In genomic region chr18:7749001-7749391, GRCh38 we compare ENCODE assay signal across 29 cellular contexts.
DNase-seq lines count a peak whose midpoint lies in the region; ATAC-seq and TF ChIP-seq lines count a peak whose summit lies in the region.
"Had no signal": no experiment of that assay in that cellular context is flagged by ENCODE, and none has a peak within 500 bp of the region (broad histone marks: within the 10 kb centered on the region; RNA-seq: fewer than 3 reads in every experiment).

No MANE protein-coding gene starts in this region.

- H3K4me3 ChIP-seq in cardiac muscle cell (no peak overlapping the region), left ventricle myocardium inferior (peak overlapping the region; percentile 24), osteoblast (ENCODE audit: insufficient read depth, low read length) (no peak overlapping the region), vagina (no peak overlapping the region), neural progenitor cell (no peak overlapping the region)
- H3K4me3 ChIP-seq: dorsolateral prefrontal cortex, GM12878, GM23248, SK-N-MC, upper lobe of right lung had no signal

- no peaks in the 10 kb centered on the region for H3K9me3 ChIP-seq in cardiac muscle cell (ENCODE audit: low read depth)
- peaks cover 12% of the 10 kb centered on the region for H3K9me3 ChIP-seq in left ventricle myocardium inferior (replicated peaks)
- no peaks in the 10 kb centered on the region for H3K9me3 ChIP-seq in osteoblast (ENCODE audit: low read depth, low read length)
- peaks cover 3% of the 10 kb centered on the region for H3K9me3 ChIP-seq in vagina
- H3K9me3 ChIP-seq in neural progenitor cell (ENCODE audit: low read depth): peaks cover 6% of the 10 kb centered on the region
- H3K9me3 ChIP-seq: upper lobe of right lung had no signal

- TF ChIP-seq POLR2A in vagina (IDR thresholded peaks at IDR 0.05): no peak

- no peaks in the 10 kb centered on the region for H3F3A ChIP-seq in neural progenitor cell (ENCODE audit: low read depth)

- intact Hi-C loops in Right ventricle myocardium superior (cut with DNase I): loop anchor here (10.0 kb wide), 1 partner anchor 174 kb away; no protein-coding TSS in a partner anchor
- intact Hi-C loops in left ventricle myocardium inferior (cut with micrococcal nuclease): no loop called here
- intact Hi-C loops in vagina (cut with DNase I): no loop called here

- H3K9me3 Mint-ChIP-seq in neural progenitor cell: peaks cover 18% of the 10 kb centered on the region

- H3K4me1 Mint-ChIP-seq in neural progenitor cell: peaks cover 26% of the 10 kb centered on the region
- H3K4me1 Mint-ChIP-seq: activated naive CD4-positive, alpha-beta T cell treated with anti-CD3 and anti-CD28 coated beads, Interleukin-2, amount 50 U/mL, for 24 hours; T-helper 17 cell had no signal

- H3K36me3 ChIP-seq in cardiac muscle cell: no peaks in the 10 kb centered on the region
- no peaks in the 10 kb centered on the region for H3K36me3 ChIP-seq in left ventricle myocardium inferior
- H3K36me3 ChIP-seq in osteoblast (ENCODE audit: insufficient read depth, low read length): no peaks in the 10 kb centered on the region
- H3K36me3 ChIP-seq in vagina: no peaks in the 10 kb centered on the region
- H3K36me3 ChIP-seq in neural progenitor cell: no peaks in the 10 kb centered on the region
- H3K36me3 ChIP-seq: upper lobe of right lung had no signal

- peak overlapping the region; percentile 47 for H3K4me2 ChIP-seq in osteoblast (ENCODE audit: insufficient read depth, low read length)
- no peak overlapping the region for H3K4me2 ChIP-seq in neural progenitor cell

- no peak overlapping the region for H3K9ac ChIP-seq in neural progenitor cell
- H3K9ac ChIP-seq: GM23248 had no signal

- H3K27me3 ChIP-seq in cardiac muscle cell (no peaks in the 10 kb centered on the region), left ventricle myocardium inferior (ENCODE audit: low read depth) (no peaks in the 10 kb centered on the region), osteoblast (ENCODE audit: insufficient read depth, low read length) (no peaks in the 10 kb centered on the region), vagina (no peaks in the 10 kb centered on the region), neural progenitor cell (no peaks in the 10 kb centered on the region)
- H3K27me3 ChIP-seq: dorsolateral prefrontal cortex, upper lobe of right lung had no signal

- H3K4me1 ChIP-seq in cardiac muscle cell (ENCODE audit: low read depth) (peaks cover 34% of the 10 kb centered on the region), left ventricle myocardium inferior (peaks cover 81% of the 10 kb centered on the region), osteoblast (ENCODE audit: insufficient read depth, low read length) (peaks cover 20% of the 10 kb centered on the region), vagina (peaks cover 26% of the 10 kb centered on the region), neural progenitor cell (peaks cover 22% of the 10 kb centered on the region)

- H3K36me3 Mint-ChIP-seq in neural progenitor cell: peaks cover 8% of the 10 kb centered on the region
- H3K36me3 Mint-ChIP-seq: activated CD4-positive, alpha-beta memory T cell treated with anti-CD3 and anti-CD28 coated beads for 36 hours; activated naive CD4-positive, alpha-beta T cell treated with anti-CD3 and anti-CD28 coated beads, Interleukin-2, amount 50 U/mL, for 24 hours; CD4-positive, alpha-beta memory T cell had no signal

- ATAC-seq in Right ventricle myocardium superior (ENCODE audit: poor library complexity): no peak
- ATAC-seq: activated T-helper 17 cell treated with anti-CD3 and anti-CD28 coated beads, Interleukin-2, amount 50 U/mL, for 72 hours; GM12878; T-helper 17 cell; upper lobe of right lung had no signal

- H3K27ac ChIP-seq in cardiac muscle cell (peak overlapping the region; percentile 68), left ventricle myocardium inferior (replicated peaks) (peak overlapping the region; percentile 66), osteoblast (ENCODE audit: low read depth, low read length) (no peak overlapping the region), vagina (peak overlapping the region; percentile 23), neural progenitor cell (no peak overlapping the region)
- H3K27ac ChIP-seq: GM23248, SK-N-MC, upper lobe of right lung had no signal

- H3K27ac Mint-ChIP-seq in neural progenitor cell: no peak overlapping the region
- H3K27ac Mint-ChIP-seq: activated CD4-positive, alpha-beta memory T cell treated with anti-CD3 and anti-CD28 coated beads for 36 hours; activated naive CD4-positive, alpha-beta T cell treated with anti-CD3 and anti-CD28 coated beads, Interleukin-2, amount 50 U/mL, for 24 hours; activated T-helper 17 cell treated with anti-CD3 and anti-CD28 coated beads, Interleukin-2, amount 50 U/mL, for 72 hours; CD4-positive, alpha-beta memory T cell; T-helper 17 cell had no signal

- TF ChIP-seq CTCF in cardiac muscle cell (IDR thresholded peaks at IDR 0.05; ENCODE audit: low read depth, low read length): no peak
- no peak for TF ChIP-seq CTCF in left ventricle myocardium inferior (IDR thresholded peaks at IDR 0.05; ENCODE audit: borderline replicate concordance)
- TF ChIP-seq CTCF in osteoblast (IDR thresholded peaks at IDR 0.05; ENCODE audit: extremely low read depth, low read depth, low read length): no peak
- TF ChIP-seq CTCF in vagina (IDR thresholded peaks at IDR 0.05): no peak
- TF ChIP-seq CTCF in neural progenitor cell (IDR thresholded peaks at IDR 0.05): no peak

- H3K4me3 Mint-ChIP-seq in neural progenitor cell: no peak overlapping the region
- H3K4me3 Mint-ChIP-seq: activated CD4-positive, alpha-beta memory T cell treated with anti-CD3 and anti-CD28 coated beads for 36 hours; activated naive CD4-positive, alpha-beta T cell treated with anti-CD3 and anti-CD28 coated beads, Interleukin-2, amount 50 U/mL, for 24 hours; activated T-helper 17 cell treated with anti-CD3 and anti-CD28 coated beads, Interleukin-2, amount 50 U/mL, for 72 hours; CD4-positive, alpha-beta memory T cell; T-helper 17 cell had no signal

- DNase-seq in cardiac muscle cell (ENCODE audit: low read depth in 1 of 2, low spot score in 1 of 2) (peak in 1 of 2 donors; percentile 23), Right ventricle myocardium superior (no peak), left ventricle myocardium inferior (no peak), osteoblast (ENCODE audit: insufficient read length, low spot score, missing footprints) (no peak), vagina (ENCODE audit: extremely low spot score in 2 of 2) (no peak), H4 (ENCODE audit: low spot score) (no peak), Kasumi-1 (lab: John Stamatoyannopoulos, UW) (no peak), neural progenitor cell (ENCODE audit: low spot score) (no peak)
- DNase-seq: 8988T; activated CD4-positive, alpha-beta memory T cell treated with anti-CD3 and anti-CD28 coated beads for 36 hours; activated CD4-positive, CD25-positive, alpha-beta regulatory T cell treated with anti-CD3 and anti-CD28 coated beads, Interleukin-2, amount 50 U/mL, for 72 hours; activated CD8-positive, alpha-beta memory T cell treated with anti-CD3 and anti-CD28 coated beads, Interleukin-2, amount 50 U/mL, for 48 hours; CD4-positive, alpha-beta memory T cell; DMS 273 treated with DMSO at 0.1 percent for 48 hours; dorsolateral prefrontal cortex; EL; glutamatergic neuron; GM23248; Karpas-422; kidney glomerular epithelial cell; NCI-H1694 treated with DMSO at 0.1 percent for 48 hours; RPMI8226; stimulated activated CD4-positive, alpha-beta T cell treated with anti-CD3 and anti-CD28 coated beads, Interleukin-2, amount 100 ng/mL, for 24 hours; T-helper 17 cell; upper lobe of right lung had no signal

- H3K79me2 ChIP-seq in osteoblast (ENCODE audit: insufficient read depth, low read length) (peaks cover 3% of the 10 kb centered on the region), neural progenitor cell (ENCODE audit: low read depth) (no peaks in the 10 kb centered on the region)

- H3K27me3 Mint-ChIP-seq in neural progenitor cell (ENCODE audit: insufficient read depth, low read depth): no peaks in the 10 kb centered on the region
- H3K27me3 Mint-ChIP-seq: activated CD4-positive, alpha-beta memory T cell treated with anti-CD3 and anti-CD28 coated beads for 36 hours; activated naive CD4-positive, alpha-beta T cell treated with anti-CD3 and anti-CD28 coated beads, Interleukin-2, amount 50 U/mL, for 24 hours; activated T-helper 17 cell treated with anti-CD3 and anti-CD28 coated beads, Interleukin-2, amount 50 U/mL, for 72 hours; CD4-positive, alpha-beta memory T cell; T-helper 17 cell had no signal

- H2AFZ ChIP-seq in osteoblast (ENCODE audit: low read length): no peak overlapping the region
- H2AFZ ChIP-seq in neural progenitor cell (replicated peaks): no peak overlapping the region
- H2AFZ ChIP-seq: GM23248 had no signal

- peaks cover 14% of the 10 kb centered on the region for H4K20me1 ChIP-seq in osteoblast (ENCODE audit: insufficient read depth, low read length)
- H4K20me1 ChIP-seq in neural progenitor cell (ENCODE audit: low read depth): no peaks in the 10 kb centered on the region

Comparison
In these comparisons a context has a peak if more than half of its experiments do, and no peak if none do; other contexts are left out.
1. H3K27ac ChIP-seq: peak in cardiac muscle cell (single experiment), left ventricle myocardium inferior (single experiment) and vagina (single experiment); none in osteoblast (single experiment) and neural progenitor cell (single experiment).